In the genomic region with DNA sequence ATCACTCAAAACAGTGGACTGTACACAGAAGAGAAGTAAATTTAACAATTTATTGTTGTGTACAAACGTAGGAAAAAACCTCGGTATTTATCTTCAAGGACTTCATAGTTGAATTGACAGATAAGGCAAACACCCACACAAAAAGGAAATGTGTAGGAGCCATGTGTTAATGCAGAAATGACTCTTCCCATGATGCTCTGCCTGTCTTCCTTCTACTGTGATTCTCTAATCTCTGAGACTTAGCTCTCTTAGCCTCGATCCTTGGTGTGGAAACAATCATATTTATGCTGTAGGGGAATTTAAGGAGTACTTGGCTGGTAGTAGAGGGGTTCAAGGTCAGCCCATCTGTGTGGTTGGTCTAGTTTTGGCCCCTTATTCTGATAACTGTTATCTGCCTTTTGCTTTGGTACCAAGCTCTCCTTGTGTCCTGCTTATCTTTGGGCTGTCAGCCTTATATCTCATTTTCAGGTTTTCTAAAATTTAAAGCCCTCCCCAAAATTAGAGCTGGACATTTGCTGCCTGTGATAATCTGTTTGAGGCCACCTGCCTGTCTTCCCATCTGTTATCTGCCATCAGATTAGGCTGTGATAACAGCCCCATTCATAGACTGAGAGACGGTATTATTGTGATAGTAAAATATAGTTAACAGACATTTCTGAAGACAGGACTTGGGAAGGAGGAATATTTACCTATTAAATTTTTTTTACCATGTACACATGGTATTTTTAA, we compare ENCODE assay signal across 17 cellular contexts.
"Had no signal": no experiment of that assay in that cellular context is flagged by ENCODE, and none has a peak within 500 bp of the region (broad histone marks: within the 10 kb centered on the region; RNA-seq: fewer than 3 reads in every experiment).

No MANE protein-coding gene starts in this region.

- DNase-seq: activated CD4-positive, alpha-beta memory T cell treated with anti-CD3 and anti-CD28 coated beads for 36 hours; activated CD4-positive, CD25-positive, alpha-beta regulatory T cell treated with anti-CD3 and anti-CD28 coated beads, Interleukin-2, amount 50 U/mL, for 72 hours; activated naive CD4-positive, alpha-beta T cell; activated naive CD8-positive, alpha-beta T cell treated with anti-CD3 and anti-CD28 coated beads, Interleukin-2, amount 50 U/mL, for 24 hours; activated T-cell treated with anti-CD3 and anti-CD28 coated beads, Interleukin-2, amount 50 U/mL, for 72 hours; colonic mucosa; effector CD4-positive, alpha-beta T cell; heart left ventricle; mucosa of descending colon; naive thymus-derived CD8-positive, alpha-beta T cell; occipital lobe; right lobe of liver; stimulated activated CD4-positive, alpha-beta T cell treated with anti-CD3 and anti-CD28 coated beads, Interleukin-2, amount 100 ng/mL, for 24 hours; stimulated activated naive CD4-positive, alpha-beta T cell treated with Interleukin-2 at 50 U/mL for 16 hours had no signal

- H3K4me1 Mint-ChIP-seq: activated naive CD8-positive, alpha-beta T cell treated with anti-CD3 and anti-CD28 coated beads, Interleukin-2, amount 50 U/mL, for 24 hours; naive thymus-derived CD8-positive, alpha-beta T cell had no signal

- H3K36me3 Mint-ChIP-seq: activated CD4-positive, alpha-beta memory T cell treated with anti-CD3 and anti-CD28 coated beads for 36 hours; type B pancreatic cell had no signal

- H3K27ac Mint-ChIP-seq: activated CD4-positive, alpha-beta memory T cell treated with anti-CD3 and anti-CD28 coated beads for 36 hours; activated naive CD8-positive, alpha-beta T cell treated with anti-CD3 and anti-CD28 coated beads, Interleukin-2, amount 50 U/mL, for 24 hours; activated T-cell treated with anti-CD3 and anti-CD28 coated beads, Interleukin-2, amount 50 U/mL, for 72 hours; naive thymus-derived CD8-positive, alpha-beta T cell; progenitor cell of endocrine pancreas; type B pancreatic cell had no signal

- H3K9me3 Mint-ChIP-seq: activated T-cell treated with anti-CD3 and anti-CD28 coated beads, Interleukin-2, amount 50 U/mL, for 72 hours; type B pancreatic cell had no signal

- H3K27me3 Mint-ChIP-seq: activated CD4-positive, alpha-beta memory T cell treated with anti-CD3 and anti-CD28 coated beads for 36 hours; progenitor cell of endocrine pancreas; type B pancreatic cell had no signal

- H3K4me3 Mint-ChIP-seq: activated CD4-positive, alpha-beta memory T cell treated with anti-CD3 and anti-CD28 coated beads for 36 hours; activated naive CD8-positive, alpha-beta T cell treated with anti-CD3 and anti-CD28 coated beads, Interleukin-2, amount 50 U/mL, for 24 hours; activated T-cell treated with anti-CD3 and anti-CD28 coated beads, Interleukin-2, amount 50 U/mL, for 72 hours; naive thymus-derived CD8-positive, alpha-beta T cell; type B pancreatic cell had no signal

- ATAC-seq: activated naive CD8-positive, alpha-beta T cell treated with anti-CD3 and anti-CD28 coated beads, Interleukin-2, amount 50 U/mL, for 24 hours; activated T-cell treated with anti-CD3 and anti-CD28 coated beads, Interleukin-2, amount 50 U/mL, for 72 hours; heart left ventricle; left lobe of liver; mucosa of descending colon; naive thymus-derived CD8-positive, alpha-beta T cell; right lobe of liver had no signal
